In genomic region chr11:65551572-65552398, GRCh38 we compare ENCODE assay signal across 8 cellular contexts. TPM values are rescaled to one million over a fixed set of nuclear protein-coding genes. Genes with fewer than 3 reads are reported as not detected.
DNase-seq lines count a peak whose midpoint lies in the region; ATAC-seq and TF ChIP-seq lines count a peak whose summit lies in the region.

No MANE protein-coding gene starts in this region.

- H3K27ac ChIP-seq in gastrocnemius medialis: peak overlapping the region in 2 of 4 donors; percentile 33 to 43

- H3K9me3 ChIP-seq in gastrocnemius medialis: no peaks in the 10 kb centered on the region

- TF ChIP-seq POLR2A in gastrocnemius medialis (IDR thresholded peaks at IDR 0.05): no peak

- TF ChIP-seq CTCF in fibroblast of villous mesenchyme (IDR thresholded peaks at IDR 0.05; ENCODE audit: insufficient read depth, low read depth, low read length) (peak; percentile 56), gastrocnemius medialis (IDR thresholded peaks at IDR 0.05 in 4 of 5, conservative IDR thresholded peaks at IDR 0.05 in 1 of 5) (peak in 4 of 5 experiments; percentile 6 to 48 (median 36))

- peaks cover 19% of the 10 kb centered on the region in 2 donors for H3K4me1 ChIP-seq in gastrocnemius medialis

- H3K36me3 ChIP-seq in gastrocnemius medialis: peaks cover 0 to 6% of the 10 kb centered on the region in 2 donors

- intact Hi-C loops in gastrocnemius medialis (cut with DNase I; ENCODE audit: low total_unique reads): no loop called here

- H3K4me3 ChIP-seq in fibroblast of villous mesenchyme (ENCODE audit: low read depth, low read length) (no peak overlapping the region), gastrocnemius medialis (no peak overlapping the region)

- no peaks in the 10 kb centered on the region for H3K27me3 ChIP-seq in gastrocnemius medialis

- DNase-seq in D341Med (ENCODE audit: low spot score) (peak; percentile 76), NCI-H345 treated with DMSO at 0.1 percent for 48 hours (lab: John Stamatoyannopoulos, UW; ENCODE audit: unreplicated experiment) (peak; percentile 41), fibroblast of villous mesenchyme (ENCODE audit: low read depth) (peak; percentile 41), gastrocnemius medialis (peak in 1 of 2 donors; percentile 58)
- DNase-seq in activated T-cell treated with anti-CD3 and anti-CD28 coated beads, Interleukin-2, amount 50 U/mL, for 1 hour: peak; percentile 74

- in situ Hi-C loops in gastrocnemius medialis (cut with MboI; ENCODE audit: low sequenced_read_pairs in 4 of 4): no loop called here

- ATAC-seq in GM21737 (IDR thresholded peaks at IDR 0.05; ENCODE audit: unreplicated experiment) (peak; percentile 49), gastrocnemius medialis (peak; percentile 56 to 59), HG03457 (IDR thresholded peaks at IDR 0.05; ENCODE audit: unreplicated experiment) (no peak), GM19324 (IDR thresholded peaks at IDR 0.05; ENCODE audit: low FRiP score, unreplicated experiment) (no peak)

RNA-seq across cellular contexts. Expression of gene LTBP3, which starts 6.4 kb away (rescaled TPM):
- total RNA-seq in fibroblast of villous mesenchyme (23.7 and 24.2 TPM in 2 replicates), gastrocnemius medialis (10 to 100 TPM; 18.5 to 56.6 (median 35.6) TPM)

RNA-seq across cellular contexts. Expression of gene ZNRD2, which starts 18.5 kb away (rescaled TPM):
- total RNA-seq in fibroblast of villous mesenchyme: 31.1 and 49.6 TPM in 2 replicates
- 10 to 100 TPM; 54.7 to 99.4 (median 75.3) TPM for total RNA-seq in gastrocnemius medialis

RNA-seq across cellular contexts. Expression of gene FAM89B, which starts 20.6 kb away (rescaled TPM):
- total RNA-seq in fibroblast of villous mesenchyme (19.0 and 27.4 TPM in 2 replicates), gastrocnemius medialis (100 to 1,000 TPM in 3 of 4 donors, 10 to 100 TPM in 1; 86.6 to 154 (median 119) TPM)

RNA-seq across cellular contexts. Expression of gene EHBP1L1, which starts 24.1 kb away (rescaled TPM):
- 33.7 and 47.7 TPM in 2 replicates for total RNA-seq in fibroblast of villous mesenchyme
- 100 to 1,000 TPM; 191 to 374 (median 250) TPM for total RNA-seq in gastrocnemius medialis

RNA-seq across cellular contexts. Expression of gene SCYL1, which starts 26.9 kb away (rescaled TPM):
- total RNA-seq in fibroblast of villous mesenchyme: 125 and 135 TPM in 2 replicates
- 100 to 1,000 TPM; 120 to 162 (median 133) TPM for total RNA-seq in gastrocnemius medialis

Comparison
In these comparisons a context has a peak if more than half of its experiments do, and no peak if none do; other contexts are left out.
1. ATAC-seq: peak in GM21737 (single experiment) and gastrocnemius medialis (2 of 2); none in HG03457 (single experiment) and GM19324 (single experiment).